Comparison of ENCODE assay signal across 14 cellular contexts in the genomic region with DNA sequence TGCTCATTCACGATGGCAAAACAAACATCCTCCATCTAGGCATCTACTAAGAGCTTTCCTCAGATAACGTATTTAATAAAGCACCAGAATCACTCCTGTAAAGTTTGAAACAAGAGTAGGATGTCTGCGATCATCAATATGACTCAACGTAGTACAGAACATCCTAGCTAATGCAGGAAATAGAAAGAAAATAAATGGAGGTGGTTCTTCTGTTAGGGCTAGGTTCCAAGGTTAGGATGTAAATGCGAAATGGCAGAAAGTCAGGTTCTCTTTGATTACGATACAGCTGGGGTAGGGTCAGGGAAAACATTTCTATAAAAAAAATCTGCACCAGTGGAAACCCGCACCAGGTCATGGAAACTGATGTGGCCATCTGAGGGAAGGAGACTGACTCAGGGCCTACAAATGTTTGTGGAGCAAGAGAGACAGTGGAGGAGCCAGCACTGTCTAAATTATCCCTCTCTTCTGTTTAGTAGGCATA. TPM values are rescaled to one million over a fixed set of nuclear protein-coding genes. Genes with fewer than 3 reads are reported as not detected.
DNase-seq lines count a peak whose midpoint lies in the region; ATAC-seq and TF ChIP-seq lines count a peak whose summit lies in the region.
"Had no signal": no experiment of that assay in that cellular context is flagged by ENCODE, and none has a peak within 500 bp of the region (broad histone marks: within the 10 kb centered on the region; RNA-seq: fewer than 3 reads in every experiment).

No MANE protein-coding gene starts in this region.

- peak overlapping the region; percentile 35; the same call in 1 of the 2 replicates for H2BK120ac ChIP-seq in IMR-90 (ENCODE audit: low read depth, low read length)

- H3K4me1 Mint-ChIP-seq in CD4-positive, CD25-positive, alpha-beta regulatory T cell, result peaks cover 32 to 88% (median 57%) of the 10 kb centered on the region in 4 donors
- peaks cover 20% of the 10 kb centered on the region for H3K4me1 Mint-ChIP-seq in mesothelial cell of epicardium

- no peak for ATAC-seq in CD4-positive, CD25-positive, alpha-beta regulatory T cell (ENCODE audit: low read depth in 2 of 2)
- ATAC-seq in IMR-90 (ENCODE audit: low read depth) (peak; percentile 75), GM19328 (IDR thresholded peaks at IDR 0.05; ENCODE audit: unreplicated experiment) (no peak), HG02763 (IDR thresholded peaks at IDR 0.05; ENCODE audit: unreplicated experiment) (no peak), HG03175 (IDR thresholded peaks at IDR 0.05; ENCODE audit: unreplicated experiment) (no peak)

- H3K27me3 Mint-ChIP-seq in CD4-positive, CD25-positive, alpha-beta regulatory T cell, result no peaks in the 10 kb centered on the region
- H3K27me3 Mint-ChIP-seq in mesothelial cell of epicardium (ENCODE audit: low read depth), result no peaks in the 10 kb centered on the region
- H3K27me3 Mint-ChIP-seq: activated B cell treated with CpG ODN at 0.5 μM for 24 hours; dendritic cell treated with granulocyte-macrophage colony-stimulating factor and Interleukin-4, amounts not matched to agents 40 ng/mL and 50 ng/mL, for 4 days had no signal

- TF ChIP-seq CTCF in IMR-90 (conservative IDR thresholded peaks at IDR 0.05; ENCODE audit: low read depth, low read length) (no peak), brain microvascular endothelial cell (IDR thresholded peaks at IDR 0.05; ENCODE audit: low read depth, low read length, missing control alignments) (no peak), mesothelial cell of epicardium (IDR thresholded peaks at IDR 0.05; ENCODE audit: unreplicated experiment) (no peak)

- in situ Hi-C loops in IMR-90 (cut with MboI; ENCODE audit: low sequenced_read_pairs), result loop anchor here (25.0 kb wide), 1 partner anchor 535 kb away; no protein-coding TSS in a partner anchor
- in situ Hi-C loops in brain microvascular endothelial cell (cut with HindIII; ENCODE audit: low pct_ligation_motif_present, low sequenced_read_pairs), result no loop called here

- H3K4ac ChIP-seq in IMR-90 (ENCODE audit: low read depth, low read length), result no peak overlapping the region; the same call in 1 of the 2 replicates

- no CpG with 5 or more reads among the region's 7 CpGs for WGBS in IMR-90 (ENCODE audit: extremely low coverage in 2 of 2, insufficient read length in 1 of 2), 2 experiments

- H3K4me2 ChIP-seq in IMR-90 (ENCODE audit: low read depth, low read length), result peak overlapping the region; percentile 11; the same call in 1 of the 2 replicates
- H3K4me2 ChIP-seq: hepatocyte had no signal

- H3K4me1 ChIP-seq in CD4-positive, CD25-positive, alpha-beta regulatory T cell (ENCODE audit: control insufficient read depth, insufficient read depth, low read length, poor library complexity, severe bottlenecking), result peaks cover 39% of the 10 kb centered on the region
- H3K4me1 ChIP-seq in IMR-90 (ENCODE audit: control insufficient read depth, insufficient read depth, low read length), result peaks cover 5% of the 10 kb centered on the region

- TF ChIP-seq POLR2A in IMR-90 (IDR thresholded peaks at IDR 0.05; ENCODE audit: low read depth, low read length), result no peak

- H3K79me1 ChIP-seq in IMR-90 (ENCODE audit: low read depth in 1 of 2, low read length in 2 of 2), result peaks cover 45 to 85% of the 10 kb centered on the region in 2 experiments

- H3K27ac ChIP-seq in CD4-positive, CD25-positive, alpha-beta regulatory T cell (ENCODE audit: insufficient read depth, low read length, poor library complexity, severe bottlenecking), result no peak overlapping the region
- H3K27ac ChIP-seq in IMR-90 (ENCODE audit: insufficient read depth, low read length), result no peak overlapping the region
- peak overlapping the region; percentile 75 for H3K27ac ChIP-seq in brain microvascular endothelial cell
- H3K27ac ChIP-seq: hepatocyte had no signal

- no peak overlapping the region for H2AK5ac ChIP-seq in IMR-90 (ENCODE audit: low read depth, low read length)

- no peaks in the 10 kb centered on the region for H3K9me3 ChIP-seq in CD4-positive, CD25-positive, alpha-beta regulatory T cell (ENCODE audit: control insufficient read depth in 2 of 2, low read length in 2 of 2)
- H3K9me3 ChIP-seq in IMR-90 (ENCODE audit: control insufficient read depth, insufficient read depth, low read length), result no peaks in the 10 kb centered on the region
- H3K9me3 ChIP-seq: Caco-2 had no signal

- peak overlapping the region; percentile 12; the same call in 1 of the 2 replicates for H4K91ac ChIP-seq in IMR-90 (ENCODE audit: insufficient read depth, low read depth, low read length)

- H3K36me3 ChIP-seq in CD4-positive, CD25-positive, alpha-beta regulatory T cell (ENCODE audit: control insufficient read depth, insufficient read depth, low read length), result no peaks in the 10 kb centered on the region
- H3K36me3 ChIP-seq in IMR-90 (ENCODE audit: control insufficient read depth, insufficient read depth, low read length) (no peaks in the 10 kb centered on the region), brain microvascular endothelial cell (replicated peaks) (no peaks in the 10 kb centered on the region)

- peak overlapping the region; percentile 8 for H3K4me3 ChIP-seq in CD4-positive, CD25-positive, alpha-beta regulatory T cell (ENCODE audit: low read depth, low read length)
- H3K4me3 ChIP-seq in IMR-90 (ENCODE audit: insufficient read depth, low read depth, low read length) (no peak overlapping the region), brain microvascular endothelial cell (ENCODE audit: low read depth, low read length) (no peak overlapping the region)
- H3K4me3 ChIP-seq: hepatocyte had no signal

- H3K14ac ChIP-seq in IMR-90 (replicated peaks; ENCODE audit: low read depth, low read length), result peak overlapping the region; percentile 61

- no peak overlapping the region; a peak in 1 of 4 replicates for H4K8ac ChIP-seq in IMR-90 (ENCODE audit: low read depth in 2 of 2, low read length in 2 of 2)

- dilution Hi-C loops in IMR-90 (cut with HindIII; ENCODE audit: low sequenced_read_pairs, unreplicated experiment), result no loop called here

- intact Hi-C loops in IMR-90 (cut with micrococcal nuclease) (loop anchor here (2.0 kb wide), 1 partner anchor 28 kb away; no protein-coding TSS in a partner anchor), cardiac septum (cut with DNase I) (no loop called here)

- no peak for TF ChIP-seq RAD21 in IMR-90 (IDR thresholded peaks at IDR 0.05; ENCODE audit: low read length)

- peak overlapping the region; percentile 13; the same call in 1 of the 2 replicates for H3K18ac ChIP-seq in IMR-90 (ENCODE audit: low read depth, low read length)

- BruUV-seq in IMR-90 (replicated peaks; lab: Mats Ljungman, UMichigan), result no TSS peak

- no peak overlapping the region for H2AFZ ChIP-seq in IMR-90 (replicated peaks; ENCODE audit: low read length, poor library complexity)
- H2AFZ ChIP-seq: hepatocyte had no signal

- POLR2A ChIA-PET in IMR-90 (lab: Charles Lee; ENCODE audit: unreplicated experiment), result no interaction called here

- H2BK20ac ChIP-seq in IMR-90 (ENCODE audit: low read depth, low read length), result peak overlapping the region; percentile 43; the same call in 1 of the 2 replicates

- CTCF ChIA-PET in IMR-90 (lab: Yijun Ruan, JAX), result interaction anchor here (0.5 to 1.1 kb wide), 2 partner anchors 26 to 172 kb away, joined by 3 read pairs; no protein-coding TSS in a partner anchor

- H3K27me3 ChIP-seq in CD4-positive, CD25-positive, alpha-beta regulatory T cell (ENCODE audit: control insufficient read depth, insufficient read depth, low read length), result no peaks in the 10 kb centered on the region
- no peaks in the 10 kb centered on the region for H3K27me3 ChIP-seq in IMR-90 (ENCODE audit: control insufficient read depth, insufficient read depth, low read length)
- H3K27me3 ChIP-seq in brain microvascular endothelial cell (replicated peaks), result no peaks in the 10 kb centered on the region
- H3K27me3 ChIP-seq: hepatocyte had no signal

- H3K56ac ChIP-seq in IMR-90 (ENCODE audit: extremely low read depth, insufficient read depth, low read length), result no peak overlapping the region

- no peak for DNase-seq in CD4-positive, CD25-positive, alpha-beta regulatory T cell
- DNase-seq in IMR-90 (peak; percentile 78), brain microvascular endothelial cell (peak; percentile 77), mesothelial cell of epicardium (ENCODE audit: low spot score in 2 of 2, unreplicated experiment in 2 of 2) (no peak), cardiac septum (ENCODE audit: low spot score) (no peak)
- DNase-seq: activated B cell treated with CpG ODN at 0.5 μM for 24 hours, Caco-2, midbrain, SHP77 treated with DMSO at 0.1 percent for 48 hours had no signal

- H2AK9ac ChIP-seq in IMR-90 (replicated peaks; ENCODE audit: low read depth, low read length, poor library complexity), result no peak overlapping the region

- no peak overlapping the region for H4K5ac ChIP-seq in IMR-90 (ENCODE audit: low read depth, low read length)

- peaks cover 14% of the 10 kb centered on the region; the same call in 1 of the 2 replicates for H4K20me1 ChIP-seq in IMR-90 (ENCODE audit: insufficient read depth, low read length)

- peak overlapping the region; percentile 32; the same call in 1 of the 2 replicates for H3K23ac ChIP-seq in IMR-90 (ENCODE audit: low read depth, low read length)

- H3K4me3 Mint-ChIP-seq in CD4-positive, CD25-positive, alpha-beta regulatory T cell, result peak overlapping the region in 1 of 4 donors; percentile 17
- H3K4me3 Mint-ChIP-seq in mesothelial cell of epicardium, result no peak overlapping the region
- H3K4me3 Mint-ChIP-seq: activated B cell treated with CpG ODN at 0.5 μM for 24 hours; dendritic cell treated with granulocyte-macrophage colony-stimulating factor and Interleukin-4, amounts not matched to agents 40 ng/mL and 50 ng/mL, for 4 days had no signal

- H2BK5ac ChIP-seq in IMR-90 (ENCODE audit: low read depth, low read length, poor library complexity, severe bottlenecking), result peak overlapping the region; percentile 72

- peaks cover 5% of the 10 kb centered on the region for H3K9me1 ChIP-seq in IMR-90 (ENCODE audit: insufficient read depth, low read length)

- no peaks in the 10 kb centered on the region for H3K36me3 Mint-ChIP-seq in CD4-positive, CD25-positive, alpha-beta regulatory T cell
- no peaks in the 10 kb centered on the region for H3K36me3 Mint-ChIP-seq in mesothelial cell of epicardium

- peak overlapping the region in 1 of 3 donors; percentile 7 for H3K27ac Mint-ChIP-seq in CD4-positive, CD25-positive, alpha-beta regulatory T cell
- H3K27ac Mint-ChIP-seq in mesothelial cell of epicardium, result peak overlapping the region; percentile 36
- H3K27ac Mint-ChIP-seq: dendritic cell treated with granulocyte-macrophage colony-stimulating factor and Interleukin-4, amounts not matched to agents 40 ng/mL and 50 ng/mL, for 4 days had no signal

- H3K9me3 Mint-ChIP-seq in CD4-positive, CD25-positive, alpha-beta regulatory T cell, result no peaks in the 10 kb centered on the region
- peaks cover 6% of the 10 kb centered on the region for H3K9me3 Mint-ChIP-seq in mesothelial cell of epicardium
- H3K9me3 Mint-ChIP-seq: activated B cell treated with CpG ODN at 0.5 μM for 24 hours; dendritic cell treated with granulocyte-macrophage colony-stimulating factor and Interleukin-4, amounts not matched to agents 40 ng/mL and 50 ng/mL, for 4 days had no signal

- no peak overlapping the region for H3K9ac ChIP-seq in IMR-90 (ENCODE audit: low read depth, low read length)

- H2BK15ac ChIP-seq in IMR-90 (ENCODE audit: low read depth, low read length), result no peak overlapping the region

RNA-seq across cellular contexts. Expression of a gene that starts 29.1 kb away (rescaled TPM):
- total RNA-seq in CD4-positive, CD25-positive, alpha-beta regulatory T cell, result 24.8 TPM
- 1 to 10 TPM; 4.4 to 5.1 (median 4.8) TPM for polyA plus RNA-seq in CD4-positive, CD25-positive, alpha-beta regulatory T cell
- total RNA-seq in IMR-90 (2012; rRNA removed), result 30.8 and 44.2 TPM in 2 replicates
- polyA plus RNA-seq in IMR-90 (2012; rRNA removed), result 18.1 and 21.8 TPM in 2 replicates
- polyA plus RNA-seq in IMR-90 (2012; cell fraction: cytosol; rRNA removed), result 6.1 and 9.9 TPM in 2 replicates
- 6.3 and 15.2 TPM in 2 replicates for polyA plus RNA-seq in IMR-90 (2012; cell fraction: nucleus; rRNA removed; ENCODE audit: low replicate concordance)
- total RNA-seq in mesothelial cell of epicardium, result 49.3 to 51.4 TPM (median 50.5 TPM) in 3 replicates
- 20.0 TPM for total RNA-seq in cardiac septum

Comparison
In these comparisons a context has a peak if more than half of its experiments do, and no peak if none do; other contexts are left out.
1. DNase-seq: peak in IMR-90 (single experiment) and brain microvascular endothelial cell (single experiment); none in CD4-positive, CD25-positive, alpha-beta regulatory T cell (0 of 3), mesothelial cell of epicardium (0 of 2) and cardiac septum (single experiment).